Comparison of ENCODE assay signal across 1 cellular context in genomic region chr13:100876044-100876403, GRCh38.
TF ChIP-seq lines count a peak whose summit lies in the region.

No MANE protein-coding gene starts in this region.

TF ChIP-seq in endothelial cell of umbilical vein, 7 proteins besides CTCF, POLR2A, EP300 and RAD21:
- peak; percentile 57 for TF ChIP-seq GATA2 (IDR thresholded peaks at IDR 0.05; ENCODE audit: insufficient read depth, insufficient read length, low read depth, low read length)
- no peak for TF ChIP-seq FOS (IDR thresholded peaks at IDR 0.05; ENCODE audit: borderline replicate concordance, insufficient read depth, low read length)
- TF ChIP-seq JUN (IDR thresholded peaks at IDR 0.05; ENCODE audit: borderline replicate concordance, insufficient read depth, insufficient read length, low read depth), result no peak
- TF ChIP-seq POLR2AphosphoS5 (IDR thresholded peaks at IDR 0.05; ENCODE audit: insufficient read depth, low read depth, low read length), result no peak
- no peak for TF ChIP-seq EZH2 (IDR thresholded peaks at IDR 0.05; ENCODE audit: borderline replicate concordance, low read depth, low read length, severe bottlenecking)
